Comparison of ENCODE assay signal across 15 cellular contexts in the genomic region with DNA sequence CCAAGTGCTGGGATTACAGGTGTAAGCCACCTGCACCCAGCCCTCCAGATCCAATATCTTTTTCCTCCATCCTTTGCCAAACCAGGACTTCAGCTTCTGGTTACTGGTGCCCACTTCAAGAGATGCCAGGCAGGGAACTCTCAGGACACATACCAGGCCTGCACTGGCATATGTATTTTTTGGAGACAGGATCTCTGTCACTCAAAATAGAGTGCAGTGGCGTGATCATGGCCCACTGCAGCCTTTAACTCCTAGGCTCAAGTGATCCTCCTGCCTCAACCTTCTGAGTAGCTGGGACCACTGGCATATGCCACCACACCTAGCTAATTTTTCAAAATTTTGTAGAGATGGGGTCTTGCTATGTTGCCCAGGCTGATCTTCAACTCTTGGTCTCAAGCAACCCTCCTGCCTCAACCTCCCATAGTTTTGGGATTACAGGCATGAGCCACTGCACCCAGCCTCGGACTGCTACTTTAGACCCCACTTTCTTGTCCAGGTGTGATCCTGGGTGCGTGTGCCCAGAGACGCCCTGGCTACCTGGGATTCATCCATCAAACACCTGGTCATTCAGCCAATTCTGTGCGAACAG. TPM values are rescaled to one million over a fixed set of nuclear protein-coding genes. Genes with fewer than 3 reads are reported as not detected.
A peak's percentile ranks its signal among the peaks of the same experiment; 100 is the strongest.
DNase-seq lines count a peak whose midpoint lies in the region; ATAC-seq and TF ChIP-seq lines count a peak whose summit lies in the region.
"Had no signal": no experiment of that assay in that cellular context is flagged by ENCODE, and none has a peak within 500 bp of the region (broad histone marks: within the 10 kb centered on the region; RNA-seq: fewer than 3 reads in every experiment).

No MANE protein-coding gene starts in this region.

- peaks cover 5 to 23% of the 10 kb centered on the region in 2 donors for H3K4me1 ChIP-seq in ascending aorta
- H3K4me1 ChIP-seq in right lobe of liver, result peaks cover 0 to 23% (median 6%) of the 10 kb centered on the region in 4 donors
- peaks cover 13 to 29% of the 10 kb centered on the region in 2 donors for H3K4me1 ChIP-seq in thoracic aorta (ENCODE audit: control insufficient read depth in 1 of 2, low read depth in 2 of 2)
- H3K4me1 ChIP-seq: breast epithelium had no signal

- H3K27me3 ChIP-seq in ascending aorta (no peaks in the 10 kb centered on the region), right lobe of liver (no peaks in the 10 kb centered on the region), thoracic aorta (replicated peaks; ENCODE audit: insufficient read depth) (no peaks in the 10 kb centered on the region)
- H3K27me3 ChIP-seq: breast epithelium had no signal

- DNase-seq in activated CD8-positive, alpha-beta memory T cell treated with anti-CD3 and anti-CD28 coated beads for 24 hours, result peak; percentile 35
- no peak for DNase-seq in activated CD8-positive, alpha-beta memory T cell treated with anti-CD3 and anti-CD28 coated beads, Interleukin-2, amount 10 ng/mL, durations not matched to agents 7 days and 5 days
- DNase-seq in ascending aorta (ENCODE audit: low spot score in 2 of 2) (no peak), right lobe of liver (no peak), thoracic aorta (ENCODE audit: low spot score) (no peak), NCI-H748 (lab: John Stamatoyannopoulos, UW; ENCODE audit: unreplicated experiment) (no peak), dedifferentiated amniotic fluid mesenchymal stem cell (ENCODE audit: extremely low spot score) (no peak)
- DNase-seq: endodermal cell, NCI-H1105 treated with DMSO at 0.1 percent for 48 hours, NCI-H2227 treated with DMSO at 0.1 percent for 48 hours, WERI-Rb-1 had no signal

- intact Hi-C loops in ascending aorta (cut with DNase I), result loop anchor here (2.0 kb wide), 1 partner anchor 55 kb away; the partner anchor contains the start of gene BMERB1
- intact Hi-C loops in right lobe of liver (cut with DNase I), result no loop called here

- peak overlapping the region; percentile 17 to 31 for H3K4me3 ChIP-seq in ascending aorta
- H3K4me3 ChIP-seq in right lobe of liver, result no peak overlapping the region
- H3K4me3 ChIP-seq in thoracic aorta, result peak overlapping the region; percentile 42
- H3K4me3 ChIP-seq: breast epithelium had no signal

- WGBS in right lobe of liver (ENCODE audit: insufficient coverage, low coverage, low lambda C conversion rate, missing lambda C conversion rate), result 87% methylated on average over 4 of the region's 5 CpGs

- no peaks in the 10 kb centered on the region for H3K36me3 Mint-ChIP-seq in activated CD8-positive, alpha-beta memory T cell treated with anti-CD3 and anti-CD28 coated beads, Interleukin-2, amount 10 ng/mL, durations not matched to agents 7 days and 5 days

- H3K27me3 Mint-ChIP-seq in activated CD8-positive, alpha-beta memory T cell treated with anti-CD3 and anti-CD28 coated beads, Interleukin-2, amount 10 ng/mL, durations not matched to agents 7 days and 5 days, result no peaks in the 10 kb centered on the region

- no peak for TF ChIP-seq POLR2A in right lobe of liver (IDR thresholded peaks at IDR 0.05)

- H3K36me3 ChIP-seq in ascending aorta (no peaks in the 10 kb centered on the region), right lobe of liver (no peaks in the 10 kb centered on the region), thoracic aorta (no peaks in the 10 kb centered on the region)
- H3K36me3 ChIP-seq: breast epithelium, WERI-Rb-1 had no signal

- no peaks in the 10 kb centered on the region for H3K9me3 Mint-ChIP-seq in activated CD8-positive, alpha-beta memory T cell treated with anti-CD3 and anti-CD28 coated beads, Interleukin-2, amount 10 ng/mL, durations not matched to agents 7 days and 5 days (ENCODE audit: low read depth)
- H3K9me3 Mint-ChIP-seq: activated T-cell treated with anti-CD3 and anti-CD28 coated beads, Interleukin-2, amount 50 U/mL, for 4 hours; endodermal cell had no signal

- ATAC-seq in activated CD8-positive, alpha-beta memory T cell treated with anti-CD3 and anti-CD28 coated beads, Interleukin-2, amount 10 ng/mL, durations not matched to agents 7 days and 5 days, result no peak
- no peak for ATAC-seq in right lobe of liver
- ATAC-seq in thoracic aorta (ENCODE audit: insufficient number of reproducible peaks, low FRiP score, low read depth), result no peak
- ATAC-seq in HG03097 (IDR thresholded peaks at IDR 0.05; ENCODE audit: low FRiP score, unreplicated experiment), result no peak

- H3K4me3 Mint-ChIP-seq in activated CD8-positive, alpha-beta memory T cell treated with anti-CD3 and anti-CD28 coated beads, Interleukin-2, amount 10 ng/mL, durations not matched to agents 7 days and 5 days, result no peak overlapping the region
- H3K4me3 Mint-ChIP-seq: endodermal cell, IgD-negative memory B cell had no signal

- TF ChIP-seq CTCF in ascending aorta (IDR thresholded peaks at IDR 0.05) (no peak), right lobe of liver (IDR thresholded peaks at IDR 0.05) (no peak), thoracic aorta (IDR thresholded peaks at IDR 0.05) (no peak)

- H3K9me3 ChIP-seq in ascending aorta, result no peaks in the 10 kb centered on the region
- no peaks in the 10 kb centered on the region for H3K9me3 ChIP-seq in right lobe of liver
- no peaks in the 10 kb centered on the region for H3K9me3 ChIP-seq in thoracic aorta
- H3K9me3 ChIP-seq: breast epithelium had no signal

- H3K4me1 Mint-ChIP-seq in activated CD8-positive, alpha-beta memory T cell treated with anti-CD3 and anti-CD28 coated beads, Interleukin-2, amount 10 ng/mL, durations not matched to agents 7 days and 5 days, result peaks cover 11% of the 10 kb centered on the region

- CTCF ChIA-PET in activated CD8-positive, alpha-beta memory T cell treated with anti-CD3 and anti-CD28 coated beads, Interleukin-2, amount 10 ng/mL, durations not matched to agents 7 days and 5 days (lab: Charles Lee), result no interaction called here

- H3K27ac ChIP-seq in ascending aorta, result peak overlapping the region; percentile 83 to 85
- H3K27ac ChIP-seq in right lobe of liver, result peak overlapping the region; percentile 77 to 97 (median 91)
- H3K27ac ChIP-seq in thoracic aorta, result peak overlapping the region; percentile 64 to 85
- H3K27ac ChIP-seq: WERI-Rb-1 had no signal

- no peak overlapping the region for H3K27ac Mint-ChIP-seq in activated CD8-positive, alpha-beta memory T cell treated with anti-CD3 and anti-CD28 coated beads, Interleukin-2, amount 10 ng/mL, durations not matched to agents 7 days and 5 days
- H3K27ac Mint-ChIP-seq: endodermal cell had no signal

RNA-seq across cellular contexts. Expression of gene BMERB1, which starts 55.8 kb away (rescaled TPM):
- total RNA-seq in activated CD8-positive, alpha-beta memory T cell treated with anti-CD3 and anti-CD28 coated beads, Interleukin-2, amount 10 ng/mL, durations not matched to agents 7 days and 5 days, result 10 to 100 TPM in 1 of 2 experiments, 1 to 10 TPM in 1; 4.5 to 11.9 TPM
- 45.4 TPM for total RNA-seq in ascending aorta
- 10 to 100 TPM in 4 of 6 experiments, 1 to 10 TPM in 2; 7.0 to 24.0 (median 10.5) TPM for total RNA-seq in right lobe of liver
- total RNA-seq in thoracic aorta, result 10 to 100 TPM; 75.1 to 95.2 TPM

Comparison
In these comparisons a context has a peak if more than half of its experiments do, and no peak if none do; other contexts are left out.
1. H3K4me3 ChIP-seq: peak in ascending aorta (2 of 2) and thoracic aorta (single experiment); none in right lobe of liver (0 of 3).
2. Peak in every context shown above with its lines, with median percentiles within 50 percentile points of each other: H3K27ac ChIP-seq.